In the genomic region with DNA sequence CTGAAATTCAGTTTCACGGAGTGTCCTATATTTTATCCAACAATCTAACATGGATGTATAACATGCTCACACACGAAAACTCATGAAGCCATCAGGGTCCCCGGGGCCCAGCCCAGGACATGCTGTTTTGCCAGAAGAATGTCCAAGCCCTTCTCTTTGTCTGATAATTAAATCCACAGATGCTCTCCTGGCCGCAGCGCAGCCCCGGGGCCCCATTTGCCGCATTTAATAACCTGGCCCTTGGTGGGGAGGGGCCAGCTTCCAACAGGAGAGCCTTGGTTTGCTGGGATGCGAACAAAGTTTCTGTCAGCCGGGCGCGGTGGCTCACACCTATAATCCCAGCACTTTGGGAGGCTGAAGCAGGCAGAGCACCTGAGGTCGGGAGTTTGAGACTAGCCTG, we compare ENCODE assay signal across 1 cellular context.
TF ChIP-seq lines count a peak whose summit lies in the region.

No MANE protein-coding gene starts in this region.

TF ChIP-seq in SK-N-SH treated with all-trans-retinoic acid at 6 μM for 48 hours, 23 proteins besides CTCF, POLR2A, EP300 and RAD21 (continued from another document):
- TF ChIP-seq, protein P1, sequence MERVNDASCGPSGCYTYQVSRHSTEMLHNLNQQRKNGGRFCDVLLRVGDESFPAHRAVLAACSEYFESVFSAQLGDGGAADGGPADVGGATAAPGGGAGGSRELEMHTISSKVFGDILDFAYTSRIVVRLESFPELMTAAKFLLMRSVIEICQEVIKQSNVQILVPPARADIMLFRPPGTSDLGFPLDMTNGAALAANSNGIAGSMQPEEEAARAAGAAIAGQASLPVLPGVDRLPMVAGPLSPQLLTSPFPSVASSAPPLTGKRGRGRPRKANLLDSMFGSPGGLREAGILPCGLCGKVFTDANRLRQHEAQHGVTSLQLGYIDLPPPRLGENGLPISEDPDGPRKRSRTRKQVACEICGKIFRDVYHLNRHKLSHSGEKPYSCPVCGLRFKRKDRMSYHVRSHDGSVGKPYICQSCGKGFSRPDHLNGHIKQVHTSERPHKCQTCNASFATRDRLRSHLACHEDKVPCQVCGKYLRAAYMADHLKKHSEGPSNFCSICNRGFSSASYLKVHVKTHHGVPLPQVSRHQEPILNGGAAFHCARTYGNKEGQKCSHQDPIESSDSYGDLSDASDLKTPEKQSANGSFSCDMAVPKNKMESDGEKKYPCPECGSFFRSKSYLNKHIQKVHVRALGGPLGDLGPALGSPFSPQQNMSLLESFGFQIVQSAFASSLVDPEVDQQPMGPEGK (CRISPR knock-in tag; IDR thresholded peaks at IDR 0.05; ENCODE audit: borderline replicate concordance) = no peak
TF ChIP-seq in SK-N-SH treated with all-trans-retinoic acid at 6 μM for 48 hours: peak in this region for 0.
